Comparison of ENCODE assay signal across 9 cellular contexts in the genomic region with DNA sequence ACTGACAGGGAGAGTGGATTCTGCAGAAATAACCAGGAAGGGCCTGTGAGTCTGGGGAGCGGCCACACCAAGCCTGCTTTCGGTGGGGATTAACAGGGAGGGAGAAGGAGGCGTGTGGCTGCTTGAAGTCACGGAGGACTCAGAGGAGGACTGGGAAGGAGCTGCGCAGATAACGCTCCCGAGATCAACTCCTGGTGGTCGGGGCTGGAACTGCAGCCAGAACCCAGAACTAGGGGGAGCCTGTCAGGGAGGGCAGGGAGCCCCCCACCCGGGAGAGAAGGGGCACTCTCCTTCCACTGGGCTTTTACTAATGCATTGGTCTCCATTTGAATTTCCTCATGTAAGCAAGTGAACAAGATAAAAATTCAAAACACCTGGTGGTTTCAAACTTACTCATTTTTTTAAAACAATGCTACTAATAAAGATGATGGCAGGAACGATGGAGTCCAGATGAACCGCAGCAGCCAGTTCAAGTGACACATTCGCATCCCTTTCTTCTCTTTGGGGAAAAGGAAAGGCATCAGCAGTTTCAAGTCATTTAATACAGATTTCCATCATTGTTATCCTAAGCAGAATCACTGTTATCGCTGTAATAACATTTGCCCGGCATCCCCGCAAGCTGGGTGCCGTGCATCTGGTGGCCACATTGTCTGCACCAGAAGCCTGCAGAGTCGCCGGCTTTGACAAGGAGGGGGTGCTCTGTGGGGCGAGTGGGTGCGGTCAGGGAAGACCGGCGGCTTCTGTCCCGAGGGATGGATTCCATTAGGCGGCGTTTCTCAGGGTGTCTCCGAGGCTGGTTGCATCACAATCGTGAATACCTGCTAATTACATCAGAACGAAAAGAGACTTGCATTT.
DNase-seq lines count a peak whose midpoint lies in the region; ATAC-seq and TF ChIP-seq lines count a peak whose summit lies in the region.
"Had no signal": no experiment of that assay in that cellular context is flagged by ENCODE, and none has a peak within 500 bp of the region (broad histone marks: within the 10 kb centered on the region; RNA-seq: fewer than 3 reads in every experiment).

No MANE protein-coding gene starts in this region.

- DNase-seq in BJ (ENCODE audit: low read depth) (peak; percentile 61), HS-27A (ENCODE audit: low read depth) (peak; percentile 33), mesenchymal stem cell (peak; percentile 66), NCI-H526 treated with DMSO at 0.1 percent for 48 hours (lab: John Stamatoyannopoulos, UW) (no peak)
- DNase-seq in activated CD4-positive, CD25-positive, alpha-beta regulatory T cell treated with anti-CD3 and anti-CD28 coated beads, Interleukin-2, amount 50 U/mL, for 72 hours, result peak; percentile 47
- DNase-seq in effector CD4-positive, alpha-beta T cell, result peak; percentile 21
- peak; percentile 38 to 69 for DNase-seq in stimulated activated effector memory CD8-positive, alpha-beta T cell treated with anti-CD3 and anti-CD28 coated beads, Interleukin-12 subunit alpha, Interleukin-12 subunit beta, amount 100 ng/mL, for 72 hours (ENCODE audit: low spot score in 2 of 2)

- H3K23ac ChIP-seq in mesenchymal stem cell (ENCODE audit: low read length in 2 of 2), result no peak overlapping the region

- peaks cover 13% of the 10 kb centered on the region for H3K4me1 ChIP-seq in mesenchymal stem cell (ENCODE audit: control insufficient read depth, insufficient read depth, low read depth, low read length)

- 0 out of 2 replicates have a peak overlapping the region, but pooled peaks have one; percentile 1 for H3K4me3 ChIP-seq in BJ (ENCODE audit: low read depth, low read length)
- peak overlapping the region; percentile 28 to 75 for H3K4me3 ChIP-seq in mesenchymal stem cell (ENCODE audit: insufficient read depth in 1 of 2, low read depth in 1 of 2, low read length in 2 of 2)

- POLR2A ChIA-PET in BJ (lab: Charles Lee), result no interaction called here

- H3K4me2 ChIP-seq in mesenchymal stem cell (ENCODE audit: low read length, poor library complexity, severe bottlenecking), result peak overlapping the region; percentile 62

- no peak overlapping the region for H4K8ac ChIP-seq in mesenchymal stem cell (ENCODE audit: low read length)

- no peak overlapping the region for H2BK5ac ChIP-seq in mesenchymal stem cell (ENCODE audit: low read depth, low read length, poor library complexity, severe bottlenecking)

- CTCF ChIA-PET in BJ (lab: Yijun Ruan, JAX), result interaction anchor here (0.6 to 2.4 kb wide), 21 partner anchors 9 to 275 kb away, joined by 3 to 18 read pairs (median 4); a partner anchor contains a TSS

- H3K9ac ChIP-seq in mesenchymal stem cell (ENCODE audit: low read length), result peak overlapping the region; percentile 40

- H3K4ac ChIP-seq in mesenchymal stem cell (ENCODE audit: low read depth in 1 of 2, low read length in 2 of 2), result no peak overlapping the region

- H2BK15ac ChIP-seq in mesenchymal stem cell (ENCODE audit: low read depth, poor library complexity, severe bottlenecking), result no peak overlapping the region

- H3K27me3 ChIP-seq in BJ (ENCODE audit: control insufficient read depth, insufficient read depth, low read length), result peaks cover 2% of the 10 kb centered on the region; the same call in 1 of the 2 replicates
- peaks cover 0 to 84% of the 10 kb centered on the region in 2 experiments for H3K27me3 ChIP-seq in mesenchymal stem cell (ENCODE audit: control insufficient read depth in 1 of 2, insufficient read depth in 1 of 2, low read length in 2 of 2)

- no peaks in the 10 kb centered on the region for H3K79me1 ChIP-seq in mesenchymal stem cell (replicated peaks; ENCODE audit: low read length, poor library complexity, severe bottlenecking)

- ATAC-seq in stimulated activated effector memory CD8-positive, alpha-beta T cell treated with anti-CD3 and anti-CD28 coated beads, Interleukin-12 subunit alpha, Interleukin-12 subunit beta, amount 100 ng/mL, for 72 hours, result peak; percentile 54
- ATAC-seq in GM19324 (IDR thresholded peaks at IDR 0.05; ENCODE audit: low FRiP score, unreplicated experiment), result no peak

- H3K36me3 Mint-ChIP-seq in stimulated activated effector memory CD8-positive, alpha-beta T cell treated with anti-CD3 and anti-CD28 coated beads, Interleukin-12 subunit alpha, Interleukin-12 subunit beta, amount 100 ng/mL, for 72 hours, result no peaks in the 10 kb centered on the region

- H2AK5ac ChIP-seq in mesenchymal stem cell (ENCODE audit: low read length, severe bottlenecking), result peak overlapping the region; percentile 2

- no peak overlapping the region for H4K91ac ChIP-seq in mesenchymal stem cell (ENCODE audit: low read length)

- H2AFZ ChIP-seq in mesenchymal stem cell (ENCODE audit: low read depth, low read length), result no peak overlapping the region

- H3K4me1 Mint-ChIP-seq in stimulated activated effector memory CD8-positive, alpha-beta T cell treated with anti-CD3 and anti-CD28 coated beads, Interleukin-12 subunit alpha, Interleukin-12 subunit beta, amount 100 ng/mL, for 72 hours, result no peaks in the 10 kb centered on the region

- H3K9me3 Mint-ChIP-seq in stimulated activated effector memory CD8-positive, alpha-beta T cell treated with anti-CD3 and anti-CD28 coated beads, Interleukin-12 subunit alpha, Interleukin-12 subunit beta, amount 100 ng/mL, for 72 hours, result no peaks in the 10 kb centered on the region

- TF ChIP-seq CTCF in BJ (IDR thresholded peaks at IDR 0.05; ENCODE audit: insufficient read depth, low read depth, low read length), result peak; percentile 93

- no peak overlapping the region for H3K4me3 Mint-ChIP-seq in stimulated activated effector memory CD8-positive, alpha-beta T cell treated with anti-CD3 and anti-CD28 coated beads, Interleukin-12 subunit alpha, Interleukin-12 subunit beta, amount 100 ng/mL, for 72 hours

- no peak overlapping the region for H3K27ac ChIP-seq in mesenchymal stem cell (ENCODE audit: low read length, poor library complexity, severe bottlenecking)
- H3K27ac ChIP-seq: HL-60 had no signal

- H3K36me3 ChIP-seq in BJ (ENCODE audit: control insufficient read depth, insufficient read depth, low read length), result no peaks in the 10 kb centered on the region
- no peaks in the 10 kb centered on the region for H3K36me3 ChIP-seq in mesenchymal stem cell (ENCODE audit: control insufficient read depth in 1 of 2, insufficient read depth in 2 of 2, low read depth in 1 of 2, low read length in 2 of 2)

- H3K18ac ChIP-seq in mesenchymal stem cell (ENCODE audit: low read depth in 1 of 2, low read length in 2 of 2), result peak overlapping the region in 1 of 2 experiments; percentile 51

- peaks cover 4% of the 10 kb centered on the region for H3K9me3 ChIP-seq in mesenchymal stem cell (ENCODE audit: control insufficient read depth, low read length)

- 61% methylated on average over 28 of the region's 28 CpGs for WGBS in mesenchymal stem cell

- no peak overlapping the region for H2BK120ac ChIP-seq in mesenchymal stem cell (ENCODE audit: low read depth, low read length)

- peak overlapping the region in 1 of 2 experiments; percentile 45 for H2BK12ac ChIP-seq in mesenchymal stem cell (ENCODE audit: low read length in 2 of 2)

- H3K14ac ChIP-seq in mesenchymal stem cell (ENCODE audit: low read length in 2 of 2), result no peak overlapping the region

- H3K27ac Mint-ChIP-seq in stimulated activated effector memory CD8-positive, alpha-beta T cell treated with anti-CD3 and anti-CD28 coated beads, Interleukin-12 subunit alpha, Interleukin-12 subunit beta, amount 100 ng/mL, for 72 hours, result no peak overlapping the region
